Comparison of ENCODE assay signal across 8 cellular contexts in genomic region chr2:218569661-218570500, GRCh38. TPM values are rescaled to one million over a fixed set of nuclear protein-coding genes. Genes with fewer than 3 reads are reported as not detected.
DNase-seq lines count a peak whose midpoint lies in the region; ATAC-seq and TF ChIP-seq lines count a peak whose summit lies in the region.

No MANE protein-coding gene starts in this region.

- DNase-seq in CD1c-positive myeloid dendritic cell (ENCODE audit: extremely low spot score): peak; percentile 39
- DNase-seq in HT1080 (ENCODE audit: low read depth): peak; percentile 38
- DNase-seq in activated B cell treated with CpG ODN at 0.5 μM for 24 hours: no peak
- DNase-seq in glomerular visceral epithelial cell (ENCODE audit: extremely low spot score): peak; percentile 35

- CTCF ChIA-PET in activated B cell treated with CpG ODN at 0.5 μM for 24 hours (lab: Charles Lee): no interaction called here

- no peaks in the 10 kb centered on the region for H3K27me3 Mint-ChIP-seq in activated B cell treated with CpG ODN at 0.5 μM for 24 hours

- H3K27ac ChIP-seq in rectal smooth muscle tissue (ENCODE audit: low read depth, low read length): peak overlapping the region; percentile 93

- peak overlapping the region; percentile 99 for H3K27ac Mint-ChIP-seq in activated B cell treated with CpG ODN at 0.5 μM for 24 hours

- intact Hi-C loops in activated B cell treated with CpG ODN at 0.5 μM for 24 hours (cut with micrococcal nuclease): loop anchor here (2.0 to 10.0 kb wide), 8 partner anchors 95 to 929 kb away; partner anchors contain the start of genes ARPC2, CNPPD1, DNPEP and GMPPA

- H3K9ac ChIP-seq in rectal smooth muscle tissue (ENCODE audit: low read length): peak overlapping the region; percentile 81

- POLR2A ChIA-PET in activated B cell treated with CpG ODN at 0.5 μM for 24 hours (lab: Charles Lee): interaction anchor here (0.6 to 0.7 kb wide), 2 partner anchors 86 to 103 kb away, joined by 4 read pairs; no protein-coding TSS in a partner anchor

- H3K36me3 Mint-ChIP-seq in activated B cell treated with CpG ODN at 0.5 μM for 24 hours (ENCODE audit: low read depth): peaks cover 59% of the 10 kb centered on the region

- H3K36me3 ChIP-seq in rectal smooth muscle tissue (ENCODE audit: control insufficient read depth, insufficient read depth, low read length): peaks cover 2% of the 10 kb centered on the region

- H3K4me1 ChIP-seq in rectal smooth muscle tissue (ENCODE audit: control insufficient read depth, insufficient read depth, low read length): peaks cover 22% of the 10 kb centered on the region

- no peaks in the 10 kb centered on the region for H3K9me3 Mint-ChIP-seq in activated B cell treated with CpG ODN at 0.5 μM for 24 hours

- ATAC-seq in activated B cell treated with CpG ODN at 0.5 μM for 24 hours (ENCODE audit: low read depth) (no peak), GM19023 (IDR thresholded peaks at IDR 0.05; ENCODE audit: unreplicated experiment) (no peak), GM21576 (IDR thresholded peaks at IDR 0.05; ENCODE audit: unreplicated experiment) (no peak)
- no peak for ATAC-seq in activated CD4-positive, CD25-positive, alpha-beta regulatory T cell treated with anti-CD3 and anti-CD28 coated beads, Interleukin-2, amount 50 U/mL, for 24 hours

- peak overlapping the region; percentile 97 for H3K4me3 Mint-ChIP-seq in activated B cell treated with CpG ODN at 0.5 μM for 24 hours

- peak overlapping the region; percentile 92 for H3K4me3 ChIP-seq in rectal smooth muscle tissue (ENCODE audit: low read length)

- no peaks in the 10 kb centered on the region for H3K27me3 ChIP-seq in rectal smooth muscle tissue (ENCODE audit: control insufficient read depth, insufficient read depth, low read length)

- no peak for TF ChIP-seq CTCF in activated B cell treated with CpG ODN at 0.5 μM for 24 hours (IDR thresholded peaks at IDR 0.05)

- H3K4me1 Mint-ChIP-seq in activated B cell treated with CpG ODN at 0.5 μM for 24 hours: peaks cover 45% of the 10 kb centered on the region

RNA-seq across cellular contexts. Expression of gene CNOT9, which starts 1.2 kb away (rescaled TPM):
- total RNA-seq in HT1080 (2014; rRNA removed; shearing (Covaris generic)): 80.1 and 101 TPM in 2 replicates
- polyA plus RNA-seq in HT1080 (2015; cell fraction: cytosol; rRNA removed): 44.9 and 49.3 TPM in 2 replicates
- 62.7 and 74.0 TPM in 2 replicates for polyA plus RNA-seq in HT1080 (2015; cell fraction: nucleus; rRNA removed)
- 60.5 and 74.4 TPM in 2 replicates for total RNA-seq in activated B cell treated with CpG ODN at 0.5 μM for 24 hours

RNA-seq across cellular contexts. Expression of gene USP37, which starts 1.7 kb away (rescaled TPM):
- total RNA-seq in HT1080 (2014; rRNA removed; shearing (Covaris generic)): 7.7 and 8.7 TPM in 2 replicates
- polyA plus RNA-seq in HT1080 (2015; cell fraction: cytosol; rRNA removed): 2.6 and 3.4 TPM in 2 replicates
- 7.0 and 8.5 TPM in 2 replicates for polyA plus RNA-seq in HT1080 (2015; cell fraction: nucleus; rRNA removed)
- total RNA-seq in activated B cell treated with CpG ODN at 0.5 μM for 24 hours: 14.3 and 23.1 TPM in 2 replicates

RNA-seq across cellular contexts. Expression of gene PLCD4, which starts 37.8 kb away (rescaled TPM):
- 1.7 and 2.4 TPM in 2 replicates for total RNA-seq in HT1080 (2014; rRNA removed; shearing (Covaris generic))
- 0.21 and 0.31 TPM in 2 replicates for polyA plus RNA-seq in HT1080 (2015; cell fraction: cytosol; rRNA removed)
- polyA plus RNA-seq in HT1080 (2015; cell fraction: nucleus; rRNA removed): 1.9 and 3.4 TPM in 2 replicates
- total RNA-seq in activated B cell treated with CpG ODN at 0.5 μM for 24 hours: 0.64 and 1.0 TPM in 2 replicates
